ENCODE assay signal across 16 cellular contexts in genomic region chr13:80955487-80955886, GRCh38.
A peak's percentile ranks its signal among the peaks of the same experiment; 100 is the strongest.
DNase-seq lines count a peak whose midpoint lies in the region; ATAC-seq and TF ChIP-seq lines count a peak whose summit lies in the region.
"Had no signal": no experiment of that assay in that cellular context is flagged by ENCODE, and none has a peak within 500 bp of the region (broad histone marks: within the 10 kb centered on the region; RNA-seq: fewer than 3 reads in every experiment).

No MANE protein-coding gene starts in this region.

- no peaks in the 10 kb centered on the region for H3K36me3 ChIP-seq in neural progenitor cell
- H3K36me3 ChIP-seq: HAP-1 had no signal

- no peak overlapping the region for H3K4me2 ChIP-seq in neural progenitor cell

- ATAC-seq in foreskin keratinocyte, result peak; percentile 78

- H3K27me3 Mint-ChIP-seq in neural progenitor cell (ENCODE audit: insufficient read depth, low read depth), result no peaks in the 10 kb centered on the region
- H3K27me3 Mint-ChIP-seq: CD4-positive, CD25-positive, alpha-beta regulatory T cell had no signal

- H3K4me3 ChIP-seq in cardiac fibroblast (replicated peaks in 1 of 2; ENCODE audit: low read depth in 2 of 2, low read length in 2 of 2), result no peak overlapping the region
- H3K4me3 ChIP-seq in retinal pigment epithelial cell (ENCODE audit: low read length), result no peak overlapping the region
- H3K4me3 ChIP-seq in neural progenitor cell, result no peak overlapping the region
- H3K4me3 ChIP-seq: HAP-1 had no signal

- no peak overlapping the region for H2AFZ ChIP-seq in neural progenitor cell (replicated peaks)

- H3K27me3 ChIP-seq in foreskin keratinocyte (no peaks in the 10 kb centered on the region), neural progenitor cell (no peaks in the 10 kb centered on the region)

- H3K9me3 ChIP-seq in neural progenitor cell (ENCODE audit: low read depth), result no peaks in the 10 kb centered on the region
- H3K9me3 ChIP-seq: HAP-1 had no signal

- no peak overlapping the region for H3K9ac ChIP-seq in neural progenitor cell

- no peaks in the 10 kb centered on the region for H3K79me2 ChIP-seq in neural progenitor cell (ENCODE audit: low read depth)

- no peaks in the 10 kb centered on the region for H3K36me3 Mint-ChIP-seq in neural progenitor cell
- H3K36me3 Mint-ChIP-seq: CD4-positive, CD25-positive, alpha-beta regulatory T cell had no signal

- peaks cover 5% of the 10 kb centered on the region for H3K9me3 Mint-ChIP-seq in neural progenitor cell

- no peak overlapping the region for H3K27ac Mint-ChIP-seq in neural progenitor cell
- H3K27ac Mint-ChIP-seq: CD4-positive, CD25-positive, alpha-beta regulatory T cell had no signal

- no peak overlapping the region for H3K4me3 Mint-ChIP-seq in neural progenitor cell
- H3K4me3 Mint-ChIP-seq: CD4-positive, CD25-positive, alpha-beta regulatory T cell had no signal

- H3K27ac ChIP-seq in foreskin keratinocyte (no peak overlapping the region), neural progenitor cell (no peak overlapping the region)

- no peaks in the 10 kb centered on the region for H3F3A ChIP-seq in neural progenitor cell (ENCODE audit: low read depth)

- TF ChIP-seq CTCF in cardiac fibroblast (IDR thresholded peaks at IDR 0.05; ENCODE audit: low read depth, low read length) (no peak), foreskin keratinocyte (conservative IDR thresholded peaks at IDR 0.05) (no peak), retinal pigment epithelial cell (conservative IDR thresholded peaks at IDR 0.05; ENCODE audit: low read depth, low read length) (no peak), neural progenitor cell (IDR thresholded peaks at IDR 0.05) (no peak)

- H3K4me1 Mint-ChIP-seq in neural progenitor cell, result no peaks in the 10 kb centered on the region
- H3K4me1 Mint-ChIP-seq: CD4-positive, CD25-positive, alpha-beta regulatory T cell had no signal

- no peaks in the 10 kb centered on the region for H3K4me1 ChIP-seq in foreskin keratinocyte
- no peaks in the 10 kb centered on the region for H3K4me1 ChIP-seq in neural progenitor cell
- H3K4me1 ChIP-seq: HAP-1 had no signal

- H4K20me1 ChIP-seq in neural progenitor cell (ENCODE audit: low read depth), result no peaks in the 10 kb centered on the region

- peak; percentile 70 for DNase-seq in LHCN-M2 (ENCODE audit: low read depth)
- peak; percentile 14 to 67 for DNase-seq in cardiac fibroblast (ENCODE audit: low read depth in 2 of 2)
- DNase-seq in foreskin keratinocyte, result peak; percentile 17 to 55
- peak; percentile 33 for DNase-seq in retinal pigment epithelial cell (ENCODE audit: low read depth)
- DNase-seq in HT-29 (ENCODE audit: low spot score), result no peak
- no peak for DNase-seq in pons (ENCODE audit: low spot score)
- DNase-seq in activated CD4-positive, alpha-beta T cell treated with anti-CD3 and anti-CD28 coated beads for 1 hour, result no peak
- no peak for DNase-seq in neural progenitor cell (ENCODE audit: low spot score)
- DNase-seq: AML-193; CD4-positive, CD25-positive, alpha-beta regulatory T cell; DMS79 treated with DMSO at 0.1 percent for 48 hours; GDM1; NCI-H1105 treated with DMSO at 0.1 percent for 48 hours; NCI-H187 treated with DMSO at 0.1 percent for 48 hours; SHP77 treated with DMSO at 0.1 percent for 48 hours had no signal

Comparison
In these comparisons a context has a peak if more than half of its experiments do, and no peak if none do; other contexts are left out.
1. DNase-seq: peak in LHCN-M2 (single experiment), cardiac fibroblast (2 of 2), foreskin keratinocyte (2 of 2) and retinal pigment epithelial cell (single experiment); none in HT-29 (single experiment), pons (single experiment), activated CD4-positive, alpha-beta T cell treated with anti-CD3 and anti-CD28 coated beads for 1 hour (single experiment) and neural progenitor cell (single experiment).